In genomic region chr12:47822863-47823262, GRCh38 we compare ENCODE assay signal across 14 cellular contexts. TPM values are rescaled to one million over a fixed set of nuclear protein-coding genes. Genes with fewer than 3 reads are reported as not detected.
DNase-seq lines count a peak whose midpoint lies in the region; ATAC-seq and TF ChIP-seq lines count a peak whose summit lies in the region.
"Had no signal": no experiment of that assay in that cellular context is flagged by ENCODE, and none has a peak within 500 bp of the region (broad histone marks: within the 10 kb centered on the region; RNA-seq: fewer than 3 reads in every experiment).

No MANE protein-coding gene starts in this region.

- TF ChIP-seq POLR2A in ovary (IDR thresholded peaks at IDR 0.05) = no peak

- H3K36me3 ChIP-seq in ovary (no peaks in the 10 kb centered on the region), BE2C (no peaks in the 10 kb centered on the region)

- no peak for TF ChIP-seq CTCF in ovary (IDR thresholded peaks at IDR 0.05)
- TF ChIP-seq CTCF in BE2C (IDR thresholded peaks at IDR 0.05; ENCODE audit: low read depth, low read length) = no peak

- H3K27me3 ChIP-seq in ovary = no peaks in the 10 kb centered on the region
- no peaks in the 10 kb centered on the region for H3K27me3 ChIP-seq in BE2C
- H3K27me3 ChIP-seq: dorsolateral prefrontal cortex had no signal

- H3K36me3 Mint-ChIP-seq in stimulated activated naive CD8-positive, alpha-beta T cell treated with anti-CD3 and anti-CD28 coated beads, Interleukin-15, Interleukin-2, amounts not matched to agents 100 ng/mL and 50 ng/mL, for 24 hours (ENCODE audit: low read depth) = peaks cover 12% of the 10 kb centered on the region

- H3K4me1 Mint-ChIP-seq in stimulated activated naive CD8-positive, alpha-beta T cell treated with anti-CD3 and anti-CD28 coated beads, Interleukin-15, Interleukin-2, amounts not matched to agents 100 ng/mL and 50 ng/mL, for 24 hours (ENCODE audit: low read depth) = peaks cover 73% of the 10 kb centered on the region

- H3K27me3 Mint-ChIP-seq in stimulated activated naive CD8-positive, alpha-beta T cell treated with anti-CD3 and anti-CD28 coated beads, Interleukin-15, Interleukin-2, amounts not matched to agents 100 ng/mL and 50 ng/mL, for 24 hours = no peaks in the 10 kb centered on the region

- H3K27ac ChIP-seq in epithelial cell of prostate = peak overlapping the region; percentile 17
- H3K27ac ChIP-seq in ovary = peak overlapping the region; percentile 93 to 96

- H3K4me3 Mint-ChIP-seq in stimulated activated naive CD8-positive, alpha-beta T cell treated with anti-CD3 and anti-CD28 coated beads, Interleukin-15, Interleukin-2, amounts not matched to agents 100 ng/mL and 50 ng/mL, for 24 hours = no peak overlapping the region

- TF ChIP-seq EP300 in ovary (IDR thresholded peaks at IDR 0.05) = no peak

- H3K9me3 Mint-ChIP-seq in stimulated activated naive CD8-positive, alpha-beta T cell treated with anti-CD3 and anti-CD28 coated beads, Interleukin-15, Interleukin-2, amounts not matched to agents 100 ng/mL and 50 ng/mL, for 24 hours = no peaks in the 10 kb centered on the region

- H3K4me3 ChIP-seq in ovary (no peak overlapping the region), BE2C (ENCODE audit: low read depth, low read length) (no peak overlapping the region)
- H3K4me3 ChIP-seq: dorsolateral prefrontal cortex had no signal

- 89 to 94% (median 92%) methylated on average over 3 of the region's 3 CpGs for WGBS in ovary, 3 donors

- H3K4me1 ChIP-seq in ovary (ENCODE audit: insufficient read depth) = peaks cover 26% of the 10 kb centered on the region
- peaks cover 6% of the 10 kb centered on the region for H3K4me1 ChIP-seq in BE2C

- no peak for DNase-seq in stimulated activated naive CD8-positive, alpha-beta T cell treated with anti-CD3 and anti-CD28 coated beads, Interleukin-15, Interleukin-2, amounts not matched to agents 100 U/mL and 50 U/mL, for 24 hours
- DNase-seq in epithelial cell of prostate (ENCODE audit: low read depth, low spot score) = no peak
- no peak for DNase-seq in ovary
- no peak for DNase-seq in DMS114 treated with DMSO at 0.1 percent for 48 hours (lab: John Stamatoyannopoulos, UW; ENCODE audit: unreplicated experiment)
- DNase-seq in BE2C = no peak
- no peak for DNase-seq in HT-29 (ENCODE audit: low spot score)
- DNase-seq in NCI-H345 (lab: John Stamatoyannopoulos, UW) = no peak
- DNase-seq: dorsolateral prefrontal cortex; hippocampal formation; MV-4-11; NCI-H748 treated with DMSO at 0.1 percent for 48 hours; stimulated activated CD4-positive, alpha-beta T cell treated with anti-CD3 and anti-CD28 coated beads, Interleukin-2, amount 100 ng/mL, for 48 hours; T1000 had no signal

- H3K27ac Mint-ChIP-seq in stimulated activated naive CD8-positive, alpha-beta T cell treated with anti-CD3 and anti-CD28 coated beads, Interleukin-15, Interleukin-2, amounts not matched to agents 100 ng/mL and 50 ng/mL, for 24 hours = peak overlapping the region; percentile 71

- intact Hi-C loops in ovary (cut with DNase I) = loop anchor here in 2 of 4 donors (10.0 kb wide), 1 partner anchor 108 kb away; no protein-coding TSS in a partner anchor

- ATAC-seq in stimulated activated naive CD8-positive, alpha-beta T cell treated with anti-CD3 and anti-CD28 coated beads, Interleukin-15, Interleukin-2, amounts not matched to agents 100 U/mL and 50 U/mL, for 24 hours = no peak

- no peaks in the 10 kb centered on the region for H3K9me3 ChIP-seq in ovary
- H3K9me3 ChIP-seq in BE2C = no peaks in the 10 kb centered on the region

RNA-seq across cellular contexts. Expression of gene HDAC7, which starts 3.2 kb away (rescaled TPM):
- 100 to 1,000 TPM in 5 of 7 donors, 10 to 100 TPM in 2; 47.2 to 151 (median 103) TPM for total RNA-seq in ovary
- polyA plus RNA-seq in ovary = 10 to 100 TPM; 40.1 to 79.4 TPM
- 178 TPM for polyA plus RNA-seq in BE2C (2012; ENCODE audit: insufficient read depth, insufficient read length, low read depth)
- total RNA-seq in HT-29 (2014; rRNA removed; shearing (Covaris generic)) = 51.7 and 55.6 TPM in 2 replicates

RNA-seq across cellular contexts. Expression of gene SLC48A1, which starts 49.8 kb away (rescaled TPM):
- 100 to 1,000 TPM in 2 of 7 donors, 10 to 100 TPM in 5; 36.7 to 143 (median 98.3) TPM for total RNA-seq in ovary
- 10 to 100 TPM; 24.1 to 41.1 TPM for polyA plus RNA-seq in ovary
- polyA plus RNA-seq in BE2C (2012; ENCODE audit: insufficient read depth, insufficient read length, low read depth) = 65.5 TPM
- 31.1 and 35.7 TPM in 2 replicates for total RNA-seq in HT-29 (2014; rRNA removed; shearing (Covaris generic))
